In genomic region chrX:129701624-129702069, GRCh38 we compare ENCODE assay signal across 16 cellular contexts. TPM values are rescaled to one million over a fixed set of nuclear protein-coding genes. Genes with fewer than 3 reads are reported as not detected.
DNase-seq lines count a peak whose midpoint lies in the region; ATAC-seq and TF ChIP-seq lines count a peak whose summit lies in the region.
"Had no signal": no experiment of that assay in that cellular context is flagged by ENCODE, and none has a peak within 500 bp of the region (broad histone marks: within the 10 kb centered on the region; RNA-seq: fewer than 3 reads in every experiment).

No MANE protein-coding gene starts in this region.

- ATAC-seq in left ventricle myocardium superior (peak; percentile 82), psoas muscle (peak; percentile 29 to 74 (median 58)), HG03521 (IDR thresholded peaks at IDR 0.05; ENCODE audit: unreplicated experiment) (no peak)
- ATAC-seq: A549; activated CD4-positive, alpha-beta T cell treated with anti-CD3 and anti-CD28 coated beads for 36 hours; T-cell had no signal

- TF ChIP-seq EP300 in SK-N-SH (IDR thresholded peaks at IDR 0.05; ENCODE audit: borderline replicate concordance in 1 of 2, low read depth in 1 of 2, low read length in 1 of 2) = no peak

- no peaks in the 10 kb centered on the region for H3K9me2 ChIP-seq in SK-N-SH

- 27 to 31% (median 30%) methylated on average over 8 of the region's 8 CpGs for WGBS in psoas muscle, 3 donors
- WGBS in prostate gland = 54% methylated on average over 5 of the region's 8 CpGs
- WGBS in SK-N-SH (ENCODE audit: low lambda C conversion rate) = 61% methylated on average over 5 of the region's 8 CpGs

- no peak for TF ChIP-seq CTCF in brain microvascular endothelial cell (IDR thresholded peaks at IDR 0.05; ENCODE audit: low read depth, low read length, missing control alignments)
- no peak for TF ChIP-seq CTCF in psoas muscle (IDR thresholded peaks at IDR 0.05)
- TF ChIP-seq CTCF in prostate gland (IDR thresholded peaks at IDR 0.05) = no peak
- no peak for TF ChIP-seq CTCF in SK-N-SH (IDR thresholded peaks at IDR 0.05)

- H3F3A ChIP-seq in SK-N-SH (replicated peaks; ENCODE audit: insufficient read depth) = no peaks in the 10 kb centered on the region

- H3K4me3 ChIP-seq in brain microvascular endothelial cell (ENCODE audit: low read depth, low read length) (no peak overlapping the region), psoas muscle (no peak overlapping the region), prostate gland (no peak overlapping the region), H7 (ENCODE audit: insufficient read depth, low read depth, low read length) (no peak overlapping the region), SK-N-SH (ENCODE audit: low read depth in 2 of 2, low read length in 1 of 2) (no peak overlapping the region)
- H3K4me3 ChIP-seq: A549 had no signal

- no peaks in the 10 kb centered on the region for H3K9me3 ChIP-seq in psoas muscle
- no peaks in the 10 kb centered on the region for H3K9me3 ChIP-seq in prostate gland
- H3K9me3 ChIP-seq in SK-N-SH = no peaks in the 10 kb centered on the region
- H3K9me3 ChIP-seq: A549 had no signal

- H3K27ac ChIP-seq in brain microvascular endothelial cell = no peak overlapping the region
- no peak overlapping the region for H3K27ac ChIP-seq in psoas muscle
- H3K27ac ChIP-seq in prostate gland = no peak overlapping the region
- H3K27ac ChIP-seq in SK-N-SH (ENCODE audit: low read depth in 2 of 2, low read length in 1 of 2) = no peak overlapping the region
- H3K27ac ChIP-seq: A549 had no signal

- H3K79me2 ChIP-seq in SK-N-SH (ENCODE audit: insufficient read depth) = no peaks in the 10 kb centered on the region

- no peaks in the 10 kb centered on the region for H4K20me1 ChIP-seq in SK-N-SH (ENCODE audit: insufficient read depth)

- no peak for TF ChIP-seq RAD21 in SK-N-SH (IDR thresholded peaks at IDR 0.05; ENCODE audit: low read length)

- H3K36me3 ChIP-seq in brain microvascular endothelial cell (replicated peaks) (no peaks in the 10 kb centered on the region), psoas muscle (ENCODE audit: insufficient read depth in 1 of 2, low read depth in 1 of 2) (no peaks in the 10 kb centered on the region), prostate gland (no peaks in the 10 kb centered on the region), H7 (replicated peaks; ENCODE audit: control insufficient read depth, insufficient read depth, low read length) (no peaks in the 10 kb centered on the region), SK-N-SH (replicated peaks in 1 of 2; ENCODE audit: control insufficient read depth in 1 of 2, insufficient read depth in 2 of 2, low read length in 1 of 2) (no peaks in the 10 kb centered on the region)

- peak; percentile 18 for DNase-seq in Ammon's horn (ENCODE audit: low spot score)
- DNase-seq in brain microvascular endothelial cell = peak; percentile 6
- DNase-seq in left ventricle myocardium superior = peak; percentile 82
- peak; percentile 81 to 87 for DNase-seq in psoas muscle
- no peak for DNase-seq in prostate gland (ENCODE audit: low spot score)
- no peak for DNase-seq in H7
- DNase-seq in SK-N-SH = no peak
- DNase-seq: activated CD4-positive, alpha-beta T cell treated with anti-CD3 and anti-CD28 coated beads for 36 hours; activated T-cell treated with anti-CD3 and anti-CD28 coated beads, Interleukin-2, amount 50 U/mL, for 48 hours; NCI-H2107; OCI-M1; small intestine; T-cell had no signal

- no peaks in the 10 kb centered on the region for H3K27me3 ChIP-seq in brain microvascular endothelial cell (replicated peaks)
- H3K27me3 ChIP-seq in psoas muscle (ENCODE audit: insufficient read depth in 3 of 3, low read length in 2 of 3) = no peaks in the 10 kb centered on the region
- no peaks in the 10 kb centered on the region for H3K27me3 ChIP-seq in prostate gland (replicated peaks; ENCODE audit: insufficient read depth)
- H3K27me3 ChIP-seq in H7 (ENCODE audit: control insufficient read depth, insufficient read depth, low read length) = no peaks in the 10 kb centered on the region
- peaks cover 6% of the 10 kb centered on the region; the same call in 1 of the 2 replicates for H3K27me3 ChIP-seq in SK-N-SH (ENCODE audit: insufficient read depth)

- intact Hi-C loops in left ventricle myocardium superior (cut with micrococcal nuclease) = no loop called here
- intact Hi-C loops in psoas muscle (cut with DNase I) = no loop called here
- intact Hi-C loops in prostate gland (cut with DNase I) = no loop called here

- POLR2A ChIA-PET in SK-N-SH (lab: Yijun Ruan, JAX) = no interaction called here

- H3K4me2 ChIP-seq in SK-N-SH = no peak overlapping the region
- H3K4me2 ChIP-seq: A549 had no signal

- CTCF ChIA-PET in SK-N-SH (lab: Yijun Ruan, JAX) = interaction anchor here (1.0 to 1.2 kb wide), 2 partner anchors 25 to 407 kb away, joined by 3 read pairs; no protein-coding TSS in a partner anchor

- no peak overlapping the region for H3K9ac ChIP-seq in SK-N-SH

- no peak for TF ChIP-seq POLR2A in prostate gland (IDR thresholded peaks at IDR 0.05)

- in situ Hi-C loops in brain microvascular endothelial cell (cut with HindIII; ENCODE audit: low pct_ligation_motif_present, low sequenced_read_pairs) = no loop called here

- H3K4me1 ChIP-seq in psoas muscle = no peaks in the 10 kb centered on the region
- H3K4me1 ChIP-seq in prostate gland (replicated peaks) = no peaks in the 10 kb centered on the region
- peaks cover 0 to 6% of the 10 kb centered on the region in 2 experiments; a peak in 1 of 4 replicates for H3K4me1 ChIP-seq in SK-N-SH (ENCODE audit: control insufficient read depth in 1 of 2, insufficient read depth in 2 of 2, low read depth in 1 of 2, low read length in 1 of 2)

- no peak overlapping the region for H2AFZ ChIP-seq in SK-N-SH (ENCODE audit: low read depth)

TF ChIP-seq in SK-N-SH, 30 proteins besides CTCF, POLR2A, EP300 and RAD21:
- TF ChIP-seq TAF1 (IDR thresholded peaks at IDR 0.05; ENCODE audit: borderline replicate concordance, low read depth, low read length) = no peak
- TF ChIP-seq, protein P1, sequence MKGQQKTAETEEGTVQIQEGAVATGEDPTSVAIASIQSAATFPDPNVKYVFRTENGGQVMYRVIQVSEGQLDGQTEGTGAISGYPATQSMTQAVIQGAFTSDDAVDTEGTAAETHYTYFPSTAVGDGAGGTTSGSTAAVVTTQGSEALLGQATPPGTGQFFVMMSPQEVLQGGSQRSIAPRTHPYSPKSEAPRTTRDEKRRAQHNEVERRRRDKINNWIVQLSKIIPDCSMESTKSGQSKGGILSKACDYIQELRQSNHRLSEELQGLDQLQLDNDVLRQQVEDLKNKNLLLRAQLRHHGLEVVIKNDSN (IDR thresholded peaks at IDR 0.05; ENCODE audit: borderline replicate concordance, low read depth) = no peak
- no peak for TF ChIP-seq RCOR1 (IDR thresholded peaks at IDR 0.05; ENCODE audit: low read length)
- TF ChIP-seq EZH2phosphoT487 (IDR thresholded peaks at IDR 0.05; ENCODE audit: borderline replicate concordance, low read depth) = no peak
- TF ChIP-seq FOXM1 (IDR thresholded peaks at IDR 0.05; ENCODE audit: low read depth) = no peak
- no peak for TF ChIP-seq YY1 (IDR thresholded peaks at IDR 0.05; ENCODE audit: low read depth)
- no peak for TF ChIP-seq TCF12 (IDR thresholded peaks at IDR 0.05)
- no peak for TF ChIP-seq ELF1 (IDR thresholded peaks at IDR 0.05)
- TF ChIP-seq RXRA (IDR thresholded peaks at IDR 0.05; ENCODE audit: borderline replicate concordance, low read depth) = no peak
- no peak for TF ChIP-seq NRF1 (IDR thresholded peaks at IDR 0.05; ENCODE audit: low read depth, low read length)
- no peak for TF ChIP-seq MXI1 (IDR thresholded peaks at IDR 0.05; ENCODE audit: low read depth, low read length)

RNA-seq across cellular contexts. Expression of gene XPNPEP2, which starts 37.1 kb away (rescaled TPM):
- total RNA-seq in left ventricle myocardium superior (0.92 TPM), psoas muscle (under 1 TPM; 0.25 to 0.97 (median 0.49) TPM), prostate gland (under 1 TPM in 1 of 2 donors, not detected in 1; 0.14 TPM)
- polyA plus RNA-seq in psoas muscle (under 1 TPM; 0.41 to 0.52 (median 0.43) TPM), SK-N-SH (2012; rRNA removed) (0.19 and 0.21 TPM in 2 replicates)
- total RNA-seq in H7 (2014; rRNA removed; shearing (Covaris generic)) = 0.10 and 0.52 TPM in 2 replicates
- 0.04 and 0.20 TPM in 2 replicates for polyA plus RNA-seq in SK-N-SH (2012; cell fraction: cytosol; rRNA removed)
- 0.11 and 0.12 TPM in 2 replicates for polyA plus RNA-seq in SK-N-SH (2012; cell fraction: nucleus; rRNA removed)
- total RNA-seq: LHCN-M2 had no signal
- polyA plus RNA-seq: A549 had no signal

RNA-seq across cellular contexts. Expression of gene APLN, which starts 46.9 kb away (rescaled TPM):
- total RNA-seq in left ventricle myocardium superior (25.9 TPM), psoas muscle (1 to 10 TPM in 2 of 4 donors, under 1 TPM in 2; 0.86 to 4.1 (median 1.6) TPM), prostate gland (1 to 10 TPM; 1.7 to 3.5 TPM)
- polyA plus RNA-seq in psoas muscle (1 to 10 TPM in 1 of 3 donors, under 1 TPM in 2; 0.13 to 1.0 (median 0.68) TPM), SK-N-SH (2012; rRNA removed) (0.71 and 0.82 TPM in 2 replicates)
- 0.38 and 0.44 TPM in 2 replicates for total RNA-seq in H7 (2014; rRNA removed; shearing (Covaris generic))
- 0.41 and 0.75 TPM in 2 replicates for polyA plus RNA-seq in SK-N-SH (2012; cell fraction: cytosol; rRNA removed)
- polyA plus RNA-seq in SK-N-SH (2012; cell fraction: nucleus; rRNA removed) = 0.31 and 0.47 TPM in 2 replicates

Comparison
In these comparisons a context has a peak if more than half of its experiments do, and no peak if none do; other contexts are left out.
1. DNase-seq: peak in Ammon's horn (single experiment), brain microvascular endothelial cell (single experiment), left ventricle myocardium superior (single experiment) and psoas muscle (2 of 2); none in prostate gland (single experiment), H7 (single experiment) and SK-N-SH (single experiment).